ENCODE assay signal across 1 cellular context in the genomic region with DNA sequence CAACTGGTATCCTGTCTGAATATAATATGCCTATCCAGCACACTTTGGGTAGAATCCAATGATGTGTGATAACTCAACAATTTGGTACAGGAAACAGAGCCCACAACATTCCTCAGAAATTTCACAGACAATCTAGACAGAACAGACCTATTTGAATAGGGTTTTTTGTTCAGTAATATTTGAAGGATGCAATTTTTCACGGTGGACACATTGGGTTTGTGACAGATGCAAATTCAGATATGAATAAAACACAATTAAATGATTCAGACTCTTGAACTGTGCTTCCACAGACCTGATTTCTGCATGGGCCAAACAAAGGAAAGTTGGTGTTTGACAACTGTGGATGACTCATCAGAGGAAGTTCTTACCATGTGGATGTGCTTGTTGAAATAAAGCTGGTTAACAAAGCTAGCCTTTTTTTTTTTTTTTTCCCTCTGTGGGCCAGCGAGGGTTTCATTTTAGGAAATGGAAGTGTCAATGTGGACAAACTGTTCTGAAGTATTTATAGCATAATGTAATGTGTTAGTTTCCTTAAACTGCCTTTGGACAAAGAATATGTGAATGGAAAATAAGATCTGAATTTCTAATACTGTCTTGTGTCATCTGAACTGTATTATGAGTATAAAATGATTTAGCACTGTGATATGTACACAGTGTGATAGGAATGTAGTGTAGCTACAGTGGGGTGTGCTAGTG.
TF ChIP-seq lines count a peak whose summit lies in the region.

No MANE protein-coding gene starts in this region.

TF ChIP-seq in WTC11, 78 proteins besides CTCF, POLR2A, EP300 and RAD21 (continued from another document):
- TF ChIP-seq, protein P1, sequence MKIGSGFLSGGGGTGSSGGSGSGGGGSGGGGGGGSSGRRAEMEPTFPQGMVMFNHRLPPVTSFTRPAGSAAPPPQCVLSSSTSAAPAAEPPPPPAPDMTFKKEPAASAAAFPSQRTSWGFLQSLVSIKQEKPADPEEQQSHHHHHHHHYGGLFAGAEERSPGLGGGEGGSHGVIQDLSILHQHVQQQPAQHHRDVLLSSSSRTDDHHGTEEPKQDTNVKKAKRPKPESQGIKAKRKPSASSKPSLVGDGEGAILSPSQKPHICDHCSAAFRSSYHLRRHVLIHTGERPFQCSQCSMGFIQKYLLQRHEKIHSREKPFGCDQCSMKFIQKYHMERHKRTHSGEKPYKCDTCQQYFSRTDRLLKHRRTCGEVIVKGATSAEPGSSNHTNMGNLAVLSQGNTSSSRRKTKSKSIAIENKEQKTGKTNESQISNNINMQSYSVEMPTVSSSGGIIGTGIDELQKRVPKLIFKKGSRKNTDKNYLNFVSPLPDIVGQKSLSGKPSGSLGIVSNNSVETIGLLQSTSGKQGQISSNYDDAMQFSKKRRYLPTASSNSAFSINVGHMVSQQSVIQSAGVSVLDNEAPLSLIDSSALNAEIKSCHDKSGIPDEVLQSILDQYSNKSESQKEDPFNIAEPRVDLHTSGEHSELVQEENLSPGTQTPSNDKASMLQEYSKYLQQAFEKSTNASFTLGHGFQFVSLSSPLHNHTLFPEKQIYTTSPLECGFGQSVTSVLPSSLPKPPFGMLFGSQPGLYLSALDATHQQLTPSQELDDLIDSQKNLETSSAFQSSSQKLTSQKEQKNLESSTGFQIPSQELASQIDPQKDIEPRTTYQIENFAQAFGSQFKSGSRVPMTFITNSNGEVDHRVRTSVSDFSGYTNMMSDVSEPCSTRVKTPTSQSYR (CRISPR knock-in tag; IDR thresholded peaks at IDR 0.05), result no peak
- TF ChIP-seq, protein P2, sequence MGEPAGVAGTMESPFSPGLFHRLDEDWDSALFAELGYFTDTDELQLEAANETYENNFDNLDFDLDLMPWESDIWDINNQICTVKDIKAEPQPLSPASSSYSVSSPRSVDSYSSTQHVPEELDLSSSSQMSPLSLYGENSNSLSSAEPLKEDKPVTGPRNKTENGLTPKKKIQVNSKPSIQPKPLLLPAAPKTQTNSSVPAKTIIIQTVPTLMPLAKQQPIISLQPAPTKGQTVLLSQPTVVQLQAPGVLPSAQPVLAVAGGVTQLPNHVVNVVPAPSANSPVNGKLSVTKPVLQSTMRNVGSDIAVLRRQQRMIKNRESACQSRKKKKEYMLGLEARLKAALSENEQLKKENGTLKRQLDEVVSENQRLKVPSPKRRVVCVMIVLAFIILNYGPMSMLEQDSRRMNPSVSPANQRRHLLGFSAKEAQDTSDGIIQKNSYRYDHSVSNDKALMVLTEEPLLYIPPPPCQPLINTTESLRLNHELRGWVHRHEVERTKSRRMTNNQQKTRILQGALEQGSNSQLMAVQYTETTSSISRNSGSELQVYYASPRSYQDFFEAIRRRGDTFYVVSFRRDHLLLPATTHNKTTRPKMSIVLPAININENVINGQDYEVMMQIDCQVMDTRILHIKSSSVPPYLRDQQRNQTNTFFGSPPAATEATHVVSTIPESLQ (CRISPR knock-in tag; IDR thresholded peaks at IDR 0.05), result no peak
- TF ChIP-seq MXD4 (CRISPR knock-in tag; IDR thresholded peaks at IDR 0.05; ENCODE audit: borderline replicate concordance) (no peak), CREB1 (CRISPR knock-in tag; IDR thresholded peaks at IDR 0.05) (no peak), ZNF219 (CRISPR knock-in tag; IDR thresholded peaks at IDR 0.05; ENCODE audit: borderline replicate concordance) (no peak), SMAD4 (CRISPR knock-in tag; IDR thresholded peaks at IDR 0.05) (no peak), NR1H2 (CRISPR knock-in tag; IDR thresholded peaks at IDR 0.05) (no peak), TP53 (CRISPR knock-in tag; IDR thresholded peaks at IDR 0.05) (no peak), CBFB (CRISPR knock-in tag; IDR thresholded peaks at IDR 0.05; ENCODE audit: low read depth) (no peak)
- TF ChIP-seq, protein P3, sequence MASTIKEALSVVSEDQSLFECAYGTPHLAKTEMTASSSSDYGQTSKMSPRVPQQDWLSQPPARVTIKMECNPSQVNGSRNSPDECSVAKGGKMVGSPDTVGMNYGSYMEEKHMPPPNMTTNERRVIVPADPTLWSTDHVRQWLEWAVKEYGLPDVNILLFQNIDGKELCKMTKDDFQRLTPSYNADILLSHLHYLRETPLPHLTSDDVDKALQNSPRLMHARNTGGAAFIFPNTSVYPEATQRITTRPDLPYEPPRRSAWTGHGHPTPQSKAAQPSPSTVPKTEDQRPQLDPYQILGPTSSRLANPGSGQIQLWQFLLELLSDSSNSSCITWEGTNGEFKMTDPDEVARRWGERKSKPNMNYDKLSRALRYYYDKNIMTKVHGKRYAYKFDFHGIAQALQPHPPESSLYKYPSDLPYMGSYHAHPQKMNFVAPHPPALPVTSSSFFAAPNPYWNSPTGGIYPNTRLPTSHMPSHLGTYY (CRISPR knock-in tag; IDR thresholded peaks at IDR 0.05), result no peak
- TF ChIP-seq, protein P4, sequence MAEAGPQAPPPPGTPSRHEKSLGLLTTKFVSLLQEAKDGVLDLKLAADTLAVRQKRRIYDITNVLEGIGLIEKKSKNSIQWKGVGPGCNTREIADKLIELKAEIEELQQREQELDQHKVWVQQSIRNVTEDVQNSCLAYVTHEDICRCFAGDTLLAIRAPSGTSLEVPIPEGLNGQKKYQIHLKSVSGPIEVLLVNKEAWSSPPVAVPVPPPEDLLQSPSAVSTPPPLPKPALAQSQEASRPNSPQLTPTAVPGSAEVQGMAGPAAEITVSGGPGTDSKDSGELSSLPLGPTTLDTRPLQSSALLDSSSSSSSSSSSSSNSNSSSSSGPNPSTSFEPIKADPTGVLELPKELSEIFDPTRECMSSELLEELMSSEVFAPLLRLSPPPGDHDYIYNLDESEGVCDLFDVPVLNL (CRISPR knock-in tag; IDR thresholded peaks at IDR 0.05; ENCODE audit: borderline replicate concordance, low read depth), result no peak
- TF ChIP-seq, protein P5, sequence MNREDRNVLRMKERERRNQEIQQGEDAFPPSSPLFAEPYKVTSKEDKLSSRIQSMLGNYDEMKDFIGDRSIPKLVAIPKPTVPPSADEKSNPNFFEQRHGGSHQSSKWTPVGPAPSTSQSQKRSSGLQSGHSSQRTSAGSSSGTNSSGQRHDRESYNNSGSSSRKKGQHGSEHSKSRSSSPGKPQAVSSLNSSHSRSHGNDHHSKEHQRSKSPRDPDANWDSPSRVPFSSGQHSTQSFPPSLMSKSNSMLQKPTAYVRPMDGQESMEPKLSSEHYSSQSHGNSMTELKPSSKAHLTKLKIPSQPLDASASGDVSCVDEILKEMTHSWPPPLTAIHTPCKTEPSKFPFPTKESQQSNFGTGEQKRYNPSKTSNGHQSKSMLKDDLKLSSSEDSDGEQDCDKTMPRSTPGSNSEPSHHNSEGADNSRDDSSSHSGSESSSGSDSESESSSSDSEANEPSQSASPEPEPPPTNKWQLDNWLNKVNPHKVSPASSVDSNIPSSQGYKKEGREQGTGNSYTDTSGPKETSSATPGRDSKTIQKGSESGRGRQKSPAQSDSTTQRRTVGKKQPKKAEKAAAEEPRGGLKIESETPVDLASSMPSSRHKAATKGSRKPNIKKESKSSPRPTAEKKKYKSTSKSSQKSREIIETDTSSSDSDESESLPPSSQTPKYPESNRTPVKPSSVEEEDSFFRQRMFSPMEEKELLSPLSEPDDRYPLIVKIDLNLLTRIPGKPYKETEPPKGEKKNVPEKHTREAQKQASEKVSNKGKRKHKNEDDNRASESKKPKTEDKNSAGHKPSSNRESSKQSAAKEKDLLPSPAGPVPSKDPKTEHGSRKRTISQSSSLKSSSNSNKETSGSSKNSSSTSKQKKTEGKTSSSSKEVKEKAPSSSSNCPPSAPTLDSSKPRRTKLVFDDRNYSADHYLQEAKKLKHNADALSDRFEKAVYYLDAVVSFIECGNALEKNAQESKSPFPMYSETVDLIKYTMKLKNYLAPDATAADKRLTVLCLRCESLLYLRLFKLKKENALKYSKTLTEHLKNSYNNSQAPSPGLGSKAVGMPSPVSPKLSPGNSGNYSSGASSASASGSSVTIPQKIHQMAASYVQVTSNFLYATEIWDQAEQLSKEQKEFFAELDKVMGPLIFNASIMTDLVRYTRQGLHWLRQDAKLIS (CRISPR knock-in tag; IDR thresholded peaks at IDR 0.05; ENCODE audit: borderline replicate concordance), result no peak
- TF ChIP-seq, protein P6, sequence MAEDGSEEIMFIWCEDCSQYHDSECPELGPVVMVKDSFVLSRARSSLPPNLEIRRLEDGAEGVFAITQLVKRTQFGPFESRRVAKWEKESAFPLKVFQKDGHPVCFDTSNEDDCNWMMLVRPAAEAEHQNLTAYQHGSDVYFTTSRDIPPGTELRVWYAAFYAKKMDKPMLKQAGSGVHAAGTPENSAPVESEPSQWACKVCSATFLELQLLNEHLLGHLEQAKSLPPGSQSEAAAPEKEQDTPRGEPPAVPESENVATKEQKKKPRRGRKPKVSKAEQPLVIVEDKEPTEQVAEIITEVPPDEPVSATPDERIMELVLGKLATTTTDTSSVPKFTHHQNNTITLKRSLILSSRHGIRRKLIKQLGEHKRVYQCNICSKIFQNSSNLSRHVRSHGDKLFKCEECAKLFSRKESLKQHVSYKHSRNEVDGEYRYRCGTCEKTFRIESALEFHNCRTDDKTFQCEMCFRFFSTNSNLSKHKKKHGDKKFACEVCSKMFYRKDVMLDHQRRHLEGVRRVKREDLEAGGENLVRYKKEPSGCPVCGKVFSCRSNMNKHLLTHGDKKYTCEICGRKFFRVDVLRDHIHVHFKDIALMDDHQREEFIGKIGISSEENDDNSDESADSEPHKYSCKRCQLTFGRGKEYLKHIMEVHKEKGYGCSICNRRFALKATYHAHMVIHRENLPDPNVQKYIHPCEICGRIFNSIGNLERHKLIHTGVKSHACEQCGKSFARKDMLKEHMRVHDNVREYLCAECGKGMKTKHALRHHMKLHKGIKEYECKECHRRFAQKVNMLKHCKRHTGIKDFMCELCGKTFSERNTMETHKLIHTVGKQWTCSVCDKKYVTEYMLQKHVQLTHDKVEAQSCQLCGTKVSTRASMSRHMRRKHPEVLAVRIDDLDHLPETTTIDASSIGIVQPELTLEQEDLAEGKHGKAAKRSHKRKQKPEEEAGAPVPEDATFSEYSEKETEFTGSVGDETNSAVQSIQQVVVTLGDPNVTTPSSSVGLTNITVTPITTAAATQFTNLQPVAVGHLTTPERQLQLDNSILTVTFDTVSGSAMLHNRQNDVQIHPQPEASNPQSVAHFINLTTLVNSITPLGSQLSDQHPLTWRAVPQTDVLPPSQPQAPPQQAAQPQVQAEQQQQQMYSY (CRISPR knock-in tag; IDR thresholded peaks at IDR 0.05), result no peak
